In the genomic region with DNA sequence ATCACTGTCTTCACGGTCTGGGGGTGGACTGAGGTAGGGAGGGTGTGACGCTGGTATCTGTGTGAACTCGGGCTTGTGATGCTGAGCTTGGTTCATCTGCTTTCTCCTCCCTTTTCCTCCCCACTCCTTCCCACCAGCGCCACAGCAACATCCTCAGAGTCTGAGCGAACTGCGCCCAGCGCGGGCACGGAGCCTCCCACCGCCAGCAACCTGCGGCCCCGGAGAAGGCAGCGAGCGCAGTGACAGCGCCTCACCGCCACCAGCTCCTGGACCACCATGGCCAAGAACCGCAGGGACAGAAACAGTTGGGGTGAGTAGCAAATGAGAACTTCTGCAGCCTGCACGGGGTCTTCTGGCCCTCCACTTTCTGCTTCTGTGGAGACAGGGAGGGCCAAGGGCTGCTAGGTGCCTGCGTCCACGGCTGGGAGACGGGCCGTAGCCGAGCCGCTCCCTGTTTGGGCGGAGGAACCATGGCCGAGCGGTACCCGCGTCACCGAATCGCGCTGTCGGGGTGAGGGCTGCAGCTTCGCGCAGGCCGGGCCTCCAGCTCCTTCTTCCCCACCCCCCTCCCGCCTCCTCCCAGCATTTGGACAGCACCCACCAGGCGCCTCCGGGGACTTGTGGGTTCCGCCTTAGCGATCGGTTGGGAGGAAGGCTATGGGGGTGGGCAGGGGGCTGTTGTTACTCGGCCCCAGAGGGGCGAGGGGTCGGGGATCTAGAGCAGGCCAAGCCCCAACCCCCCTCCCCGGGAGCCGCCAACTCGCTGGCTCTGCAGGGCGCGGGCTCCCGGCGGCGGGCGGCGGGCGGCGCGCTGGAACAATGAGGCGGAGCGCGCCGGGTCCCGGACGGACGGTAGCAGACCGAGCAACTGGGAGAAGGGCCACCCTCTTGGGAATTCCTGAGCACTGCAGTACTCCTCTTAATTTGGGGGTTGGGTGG, we compare ENCODE assay signal across 1 cellular context.
TF ChIP-seq lines count a peak whose summit lies in the region.

TSS of gene ATL1 (plus strand) at position 156 of the 939 bp plus-strand sequence. CDS start at position 277, 121 bp downstream.

TF ChIP-seq in HEK293, 187 proteins besides CTCF, POLR2A, EP300 and RAD21 (continued from another document and continues in another):
- TF ChIP-seq, protein P1, sequence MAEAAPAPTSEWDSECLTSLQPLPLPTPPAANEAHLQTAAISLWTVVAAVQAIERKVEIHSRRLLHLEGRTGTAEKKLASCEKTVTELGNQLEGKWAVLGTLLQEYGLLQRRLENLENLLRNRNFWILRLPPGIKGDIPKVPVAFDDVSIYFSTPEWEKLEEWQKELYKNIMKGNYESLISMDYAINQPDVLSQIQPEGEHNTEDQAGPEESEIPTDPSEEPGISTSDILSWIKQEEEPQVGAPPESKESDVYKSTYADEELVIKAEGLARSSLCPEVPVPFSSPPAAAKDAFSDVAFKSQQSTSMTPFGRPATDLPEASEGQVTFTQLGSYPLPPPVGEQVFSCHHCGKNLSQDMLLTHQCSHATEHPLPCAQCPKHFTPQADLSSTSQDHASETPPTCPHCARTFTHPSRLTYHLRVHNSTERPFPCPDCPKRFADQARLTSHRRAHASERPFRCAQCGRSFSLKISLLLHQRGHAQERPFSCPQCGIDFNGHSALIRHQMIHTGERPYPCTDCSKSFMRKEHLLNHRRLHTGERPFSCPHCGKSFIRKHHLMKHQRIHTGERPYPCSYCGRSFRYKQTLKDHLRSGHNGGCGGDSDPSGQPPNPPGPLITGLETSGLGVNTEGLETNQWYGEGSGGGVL (tag by site-specific recombination; IDR thresholded peaks at IDR 0.05): peak; percentile 64
- TF ChIP-seq ZNF692 (tag by site-specific recombination; IDR thresholded peaks at IDR 0.05): no peak
- TF ChIP-seq ZNF501 (tag by site-specific recombination; IDR thresholded peaks at IDR 0.05): peak; percentile 79
- no peak for TF ChIP-seq ZNF529 (tag by site-specific recombination; IDR thresholded peaks at IDR 0.05; ENCODE audit: insufficient replicate concordance)
- TF ChIP-seq YY1 (tag by site-specific recombination; IDR thresholded peaks at IDR 0.05): peak; percentile 17; the same call in 1 of the 2 replicates
- TF ChIP-seq, protein P2, sequence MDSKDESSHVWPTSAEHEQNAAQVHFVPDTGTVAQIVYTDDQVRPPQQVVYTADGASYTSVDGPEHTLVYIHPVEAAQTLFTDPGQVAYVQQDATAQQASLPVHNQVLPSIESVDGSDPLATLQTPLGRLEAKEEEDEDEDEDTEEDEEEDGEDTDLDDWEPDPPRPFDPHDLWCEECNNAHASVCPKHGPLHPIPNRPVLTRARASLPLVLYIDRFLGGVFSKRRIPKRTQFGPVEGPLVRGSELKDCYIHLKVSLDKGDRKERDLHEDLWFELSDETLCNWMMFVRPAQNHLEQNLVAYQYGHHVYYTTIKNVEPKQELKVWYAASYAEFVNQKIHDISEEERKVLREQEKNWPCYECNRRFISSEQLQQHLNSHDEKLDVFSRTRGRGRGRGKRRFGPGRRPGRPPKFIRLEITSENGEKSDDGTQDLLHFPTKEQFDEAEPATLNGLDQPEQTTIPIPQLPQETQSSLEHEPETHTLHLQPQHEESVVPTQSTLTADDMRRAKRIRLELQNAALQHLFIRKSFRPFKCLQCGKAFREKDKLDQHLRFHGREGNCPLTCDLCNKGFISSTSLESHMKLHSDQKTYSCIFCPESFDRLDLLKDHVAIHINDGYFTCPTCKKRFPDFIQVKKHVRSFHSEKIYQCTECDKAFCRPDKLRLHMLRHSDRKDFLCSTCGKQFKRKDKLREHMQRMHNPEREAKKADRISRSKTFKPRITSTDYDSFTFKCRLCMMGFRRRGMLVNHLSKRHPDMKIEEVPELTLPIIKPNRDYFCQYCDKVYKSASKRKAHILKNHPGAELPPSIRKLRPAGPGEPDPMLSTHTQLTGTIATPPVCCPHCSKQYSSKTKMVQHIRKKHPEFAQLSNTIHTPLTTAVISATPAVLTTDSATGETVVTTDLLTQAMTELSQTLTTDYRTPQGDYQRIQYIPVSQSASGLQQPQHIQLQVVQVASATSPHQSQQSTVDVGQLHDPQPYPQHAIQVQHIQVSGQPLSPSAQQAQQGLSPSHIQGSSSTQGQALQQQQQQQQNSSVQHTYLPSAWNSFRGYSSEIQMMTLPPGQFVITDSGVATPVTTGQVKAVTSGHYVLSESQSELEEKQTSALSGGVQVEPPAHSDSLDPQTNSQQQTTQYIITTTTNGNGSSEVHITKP (tag by site-specific recombination; IDR thresholded peaks at IDR 0.05): peak; percentile 64
- no peak for TF ChIP-seq ZNF658 (tag by site-specific recombination; IDR thresholded peaks at IDR 0.05)
- peak; percentile 69 for TF ChIP-seq EGR2 (tag by site-specific recombination; IDR thresholded peaks at IDR 0.05; ENCODE audit: low read depth)
- TF ChIP-seq HOXA7 (CRISPR knock-in tag; IDR thresholded peaks at IDR 0.05; ENCODE audit: borderline replicate concordance): no peak
- no peak for TF ChIP-seq ZNF701 (tag by site-specific recombination; IDR thresholded peaks at IDR 0.05)
- no peak for TF ChIP-seq ZNF132 (tag by site-specific recombination; IDR thresholded peaks at IDR 0.05; ENCODE audit: borderline replicate concordance)
- TF ChIP-seq ZNF23 (tag by site-specific recombination; IDR thresholded peaks at IDR 0.05; ENCODE audit: borderline replicate concordance): no peak
- TF ChIP-seq, protein P3, sequence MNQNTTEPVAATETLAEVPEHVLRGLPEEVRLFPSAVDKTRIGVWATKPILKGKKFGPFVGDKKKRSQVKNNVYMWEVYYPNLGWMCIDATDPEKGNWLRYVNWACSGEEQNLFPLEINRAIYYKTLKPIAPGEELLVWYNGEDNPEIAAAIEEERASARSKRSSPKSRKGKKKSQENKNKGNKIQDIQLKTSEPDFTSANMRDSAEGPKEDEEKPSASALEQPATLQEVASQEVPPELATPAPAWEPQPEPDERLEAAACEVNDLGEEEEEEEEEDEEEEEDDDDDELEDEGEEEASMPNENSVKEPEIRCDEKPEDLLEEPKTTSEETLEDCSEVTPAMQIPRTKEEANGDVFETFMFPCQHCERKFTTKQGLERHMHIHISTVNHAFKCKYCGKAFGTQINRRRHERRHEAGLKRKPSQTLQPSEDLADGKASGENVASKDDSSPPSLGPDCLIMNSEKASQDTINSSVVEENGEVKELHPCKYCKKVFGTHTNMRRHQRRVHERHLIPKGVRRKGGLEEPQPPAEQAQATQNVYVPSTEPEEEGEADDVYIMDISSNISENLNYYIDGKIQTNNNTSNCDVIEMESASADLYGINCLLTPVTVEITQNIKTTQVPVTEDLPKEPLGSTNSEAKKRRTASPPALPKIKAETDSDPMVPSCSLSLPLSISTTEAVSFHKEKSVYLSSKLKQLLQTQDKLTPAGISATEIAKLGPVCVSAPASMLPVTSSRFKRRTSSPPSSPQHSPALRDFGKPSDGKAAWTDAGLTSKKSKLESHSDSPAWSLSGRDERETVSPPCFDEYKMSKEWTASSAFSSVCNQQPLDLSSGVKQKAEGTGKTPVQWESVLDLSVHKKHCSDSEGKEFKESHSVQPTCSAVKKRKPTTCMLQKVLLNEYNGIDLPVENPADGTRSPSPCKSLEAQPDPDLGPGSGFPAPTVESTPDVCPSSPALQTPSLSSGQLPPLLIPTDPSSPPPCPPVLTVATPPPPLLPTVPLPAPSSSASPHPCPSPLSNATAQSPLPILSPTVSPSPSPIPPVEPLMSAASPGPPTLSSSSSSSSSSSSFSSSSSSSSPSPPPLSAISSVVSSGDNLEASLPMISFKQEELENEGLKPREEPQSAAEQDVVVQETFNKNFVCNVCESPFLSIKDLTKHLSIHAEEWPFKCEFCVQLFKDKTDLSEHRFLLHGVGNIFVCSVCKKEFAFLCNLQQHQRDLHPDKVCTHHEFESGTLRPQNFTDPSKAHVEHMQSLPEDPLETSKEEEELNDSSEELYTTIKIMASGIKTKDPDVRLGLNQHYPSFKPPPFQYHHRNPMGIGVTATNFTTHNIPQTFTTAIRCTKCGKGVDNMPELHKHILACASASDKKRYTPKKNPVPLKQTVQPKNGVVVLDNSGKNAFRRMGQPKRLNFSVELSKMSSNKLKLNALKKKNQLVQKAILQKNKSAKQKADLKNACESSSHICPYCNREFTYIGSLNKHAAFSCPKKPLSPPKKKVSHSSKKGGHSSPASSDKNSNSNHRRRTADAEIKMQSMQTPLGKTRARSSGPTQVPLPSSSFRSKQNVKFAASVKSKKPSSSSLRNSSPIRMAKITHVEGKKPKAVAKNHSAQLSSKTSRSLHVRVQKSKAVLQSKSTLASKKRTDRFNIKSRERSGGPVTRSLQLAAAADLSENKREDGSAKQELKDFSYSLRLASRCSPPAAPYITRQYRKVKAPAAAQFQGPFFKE (tag by site-specific recombination; IDR thresholded peaks at IDR 0.05; ENCODE audit: borderline replicate concordance): no peak
- TF ChIP-seq WT1 (tag by site-specific recombination; IDR thresholded peaks at IDR 0.05): peak; percentile 54
- no peak for TF ChIP-seq ZSCAN30 (tag by site-specific recombination; IDR thresholded peaks at IDR 0.05)
- TF ChIP-seq, protein P4, sequence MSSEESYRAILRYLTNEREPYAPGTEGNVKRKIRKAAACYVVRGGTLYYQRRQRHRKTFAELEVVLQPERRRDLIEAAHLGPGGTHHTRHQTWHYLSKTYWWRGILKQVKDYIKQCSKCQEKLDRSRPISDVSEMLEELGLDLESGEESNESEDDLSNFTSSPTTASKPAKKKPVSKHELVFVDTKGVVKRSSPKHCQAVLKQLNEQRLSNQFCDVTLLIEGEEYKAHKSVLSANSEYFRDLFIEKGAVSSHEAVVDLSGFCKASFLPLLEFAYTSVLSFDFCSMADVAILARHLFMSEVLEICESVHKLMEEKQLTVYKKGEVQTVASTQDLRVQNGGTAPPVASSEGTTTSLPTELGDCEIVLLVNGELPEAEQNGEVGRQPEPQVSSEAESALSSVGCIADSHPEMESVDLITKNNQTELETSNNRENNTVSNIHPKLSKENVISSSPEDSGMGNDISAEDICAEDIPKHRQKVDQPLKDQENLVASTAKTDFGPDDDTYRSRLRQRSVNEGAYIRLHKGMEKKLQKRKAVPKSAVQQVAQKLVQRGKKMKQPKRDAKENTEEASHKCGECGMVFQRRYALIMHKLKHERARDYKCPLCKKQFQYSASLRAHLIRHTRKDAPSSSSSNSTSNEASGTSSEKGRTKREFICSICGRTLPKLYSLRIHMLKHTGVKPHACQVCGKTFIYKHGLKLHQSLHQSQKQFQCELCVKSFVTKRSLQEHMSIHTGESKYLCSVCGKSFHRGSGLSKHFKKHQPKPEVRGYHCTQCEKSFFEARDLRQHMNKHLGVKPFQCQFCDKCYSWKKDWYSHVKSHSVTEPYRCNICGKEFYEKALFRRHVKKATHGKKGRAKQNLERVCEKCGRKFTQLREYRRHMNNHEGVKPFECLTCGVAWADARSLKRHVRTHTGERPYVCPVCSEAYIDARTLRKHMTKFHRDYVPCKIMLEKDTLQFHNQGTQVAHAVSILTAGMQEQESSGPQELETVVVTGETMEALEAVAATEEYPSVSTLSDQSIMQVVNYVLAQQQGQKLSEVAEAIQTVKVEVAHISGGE (tag by site-specific recombination; conservative IDR thresholded peaks at IDR 0.05; ENCODE audit: low read depth): peak; percentile 6; the same call in 1 of the 2 replicates
- peak; percentile 48; the same call in 1 of the 2 replicates for TF ChIP-seq KLF16 (tag by site-specific recombination; IDR thresholded peaks at IDR 0.05)
- TF ChIP-seq, protein P5, sequence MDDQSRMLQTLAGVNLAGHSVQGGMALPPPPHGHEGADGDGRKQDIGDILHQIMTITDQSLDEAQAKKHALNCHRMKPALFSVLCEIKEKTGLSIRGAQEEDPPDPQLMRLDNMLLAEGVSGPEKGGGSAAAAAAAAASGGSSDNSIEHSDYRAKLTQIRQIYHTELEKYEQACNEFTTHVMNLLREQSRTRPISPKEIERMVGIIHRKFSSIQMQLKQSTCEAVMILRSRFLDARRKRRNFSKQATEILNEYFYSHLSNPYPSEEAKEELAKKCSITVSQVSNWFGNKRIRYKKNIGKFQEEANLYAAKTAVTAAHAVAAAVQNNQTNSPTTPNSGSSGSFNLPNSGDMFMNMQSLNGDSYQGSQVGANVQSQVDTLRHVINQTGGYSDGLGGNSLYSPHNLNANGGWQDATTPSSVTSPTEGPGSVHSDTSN (CRISPR knock-in tag; IDR thresholded peaks at IDR 0.05): 0 out of 2 replicates have a peak, but pooled peaks have one; percentile 48
- TF ChIP-seq SP3 (tag by site-specific recombination; IDR thresholded peaks at IDR 0.05): peak; percentile 25
- no peak; the same call in 1 of the 2 replicates for TF ChIP-seq ZNF394 (tag by site-specific recombination; IDR thresholded peaks at IDR 0.05; ENCODE audit: borderline replicate concordance)
- peak; percentile 81 for TF ChIP-seq ZBTB17 (tag by site-specific recombination; IDR thresholded peaks at IDR 0.05)
- TF ChIP-seq ZNF544 (tag by site-specific recombination; IDR thresholded peaks at IDR 0.05): no peak
- TF ChIP-seq PRDM1 (tag by site-specific recombination; IDR thresholded peaks at IDR 0.05): peak; percentile 64; the same call in 1 of the 2 replicates
- no peak for TF ChIP-seq ZNF623 (tag by site-specific recombination; IDR thresholded peaks at IDR 0.05)
- TF ChIP-seq ZFP37 (tag by site-specific recombination; IDR thresholded peaks at IDR 0.05): peak; percentile 82; the same call in 1 of the 2 replicates
- TF ChIP-seq, protein P6, sequence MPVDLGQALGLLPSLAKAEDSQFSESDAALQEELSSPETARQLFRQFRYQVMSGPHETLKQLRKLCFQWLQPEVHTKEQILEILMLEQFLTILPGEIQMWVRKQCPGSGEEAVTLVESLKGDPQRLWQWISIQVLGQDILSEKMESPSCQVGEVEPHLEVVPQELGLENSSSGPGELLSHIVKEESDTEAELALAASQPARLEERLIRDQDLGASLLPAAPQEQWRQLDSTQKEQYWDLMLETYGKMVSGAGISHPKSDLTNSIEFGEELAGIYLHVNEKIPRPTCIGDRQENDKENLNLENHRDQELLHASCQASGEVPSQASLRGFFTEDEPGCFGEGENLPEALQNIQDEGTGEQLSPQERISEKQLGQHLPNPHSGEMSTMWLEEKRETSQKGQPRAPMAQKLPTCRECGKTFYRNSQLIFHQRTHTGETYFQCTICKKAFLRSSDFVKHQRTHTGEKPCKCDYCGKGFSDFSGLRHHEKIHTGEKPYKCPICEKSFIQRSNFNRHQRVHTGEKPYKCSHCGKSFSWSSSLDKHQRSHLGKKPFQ (tag by site-specific recombination; IDR thresholded peaks at IDR 0.05): peak; percentile 89; the same call in 1 of the 2 replicates
- no peak for TF ChIP-seq ZNF639 (tag by site-specific recombination; IDR thresholded peaks at IDR 0.05)
- TF ChIP-seq GLI2 (tag by site-specific recombination; IDR thresholded peaks at IDR 0.05; ENCODE audit: borderline replicate concordance, low read depth): no peak
- TF ChIP-seq ZFP69B (tag by site-specific recombination; IDR thresholded peaks at IDR 0.05): no peak
